Comparison of ENCODE assay signal across 8 cellular contexts in the genomic region with DNA sequence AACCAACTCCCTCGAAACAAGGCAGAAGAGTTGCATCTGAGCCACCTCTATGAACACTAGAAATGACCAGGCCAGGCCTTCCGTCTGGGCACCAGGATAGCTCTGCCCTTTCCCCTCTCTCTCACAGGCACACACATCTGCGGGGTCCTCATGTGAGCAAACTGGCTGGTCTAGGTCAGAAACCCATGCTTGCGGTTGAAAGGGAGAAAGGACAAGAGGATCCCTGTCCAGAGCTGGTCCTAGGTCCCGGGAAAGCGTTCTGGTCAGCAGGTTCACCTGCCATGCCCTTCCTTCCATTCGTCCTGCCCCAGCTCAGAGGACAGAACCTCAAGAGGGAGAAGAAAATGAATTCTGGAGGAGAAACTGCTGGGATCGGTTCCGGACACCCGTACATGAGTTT. TPM values are rescaled to one million over a fixed set of nuclear protein-coding genes. Genes with fewer than 3 reads are reported as not detected.
DNase-seq lines count a peak whose midpoint lies in the region; ATAC-seq and TF ChIP-seq lines count a peak whose summit lies in the region.

No MANE protein-coding gene starts in this region.

- H3K4me1 ChIP-seq in liver (ENCODE audit: control insufficient read depth in 4 of 4, insufficient read depth in 4 of 4, low read length in 3 of 4) (peaks cover 16 to 49% (median 32%) of the 10 kb centered on the region in 4 donors), suprapubic skin (peaks cover 68% of the 10 kb centered on the region)

- DNase-seq in activated CD4-positive, alpha-beta T cell treated with anti-CD3 and anti-CD28 coated beads for 36 hours: no peak
- DNase-seq in activated CD4-positive, alpha-beta T cell treated with anti-CD3 and anti-CD28 coated beads for 48 hours: no peak
- DNase-seq in astrocyte of the spinal cord (ENCODE audit: low read depth, low spot score): no peak
- DNase-seq in suprapubic skin (ENCODE audit: low spot score in 2 of 2): no peak
- no peak for DNase-seq in midbrain (lab: John Stamatoyannopoulos, UW)

- H3K9me3 ChIP-seq in liver (ENCODE audit: control insufficient read depth in 4 of 4, low read length in 3 of 4): no peaks in the 10 kb centered on the region
- H3K9me3 ChIP-seq in suprapubic skin: no peaks in the 10 kb centered on the region

- WGBS in liver: 78% methylated on average over 10 of the region's 10 CpGs
- 83% methylated on average over 10 of the region's 10 CpGs for whole genome bisulfite sequencing in suprapubic skin

- TF ChIP-seq POLR2A in suprapubic skin (IDR thresholded peaks at IDR 0.05) (no peak), GM18505 (IDR thresholded peaks at IDR 0.05; ENCODE audit: borderline replicate concordance, extremely low read depth, insufficient read depth, insufficient read length) (no peak)

- H3K9me3 Mint-ChIP-seq in activated CD4-positive, alpha-beta T cell treated with anti-CD3 and anti-CD28 coated beads for 36 hours (ENCODE audit: low read depth): no peaks in the 10 kb centered on the region

- no peak for TF ChIP-seq CTCF in astrocyte of the spinal cord (IDR thresholded peaks at IDR 0.05; ENCODE audit: low read depth, low read length)
- no peak for TF ChIP-seq CTCF in liver (IDR thresholded peaks at IDR 0.05; ENCODE audit: low read depth, low read length, missing input control)
- no peak for TF ChIP-seq CTCF in suprapubic skin (IDR thresholded peaks at IDR 0.05)

- intact Hi-C loops in activated CD4-positive, alpha-beta T cell treated with anti-CD3 and anti-CD28 coated beads for 36 hours (cut with DNase I, micrococcal nuclease): loop anchor here in 1 of 2 experiments (10.0 kb wide), 1 partner anchor 1567 kb away; the partner anchor contains the start of gene ATP2A3

- H3K4me3 Mint-ChIP-seq in activated CD4-positive, alpha-beta T cell treated with anti-CD3 and anti-CD28 coated beads for 36 hours: peak overlapping the region; percentile 88

- ATAC-seq in activated CD4-positive, alpha-beta T cell treated with anti-CD3 and anti-CD28 coated beads for 36 hours: no peak
- ATAC-seq in HG02610 (IDR thresholded peaks at IDR 0.05; ENCODE audit: unreplicated experiment): no peak
- no peak for ATAC-seq in GM18505 (IDR thresholded peaks at IDR 0.05; ENCODE audit: unreplicated experiment)

- peaks cover 5% of the 10 kb centered on the region for H3K36me3 Mint-ChIP-seq in activated CD4-positive, alpha-beta T cell treated with anti-CD3 and anti-CD28 coated beads for 36 hours (ENCODE audit: low read depth)

- H3K4me3 ChIP-seq in astrocyte of the spinal cord (ENCODE audit: low read depth, low read length) (peak overlapping the region; percentile 23), liver (ENCODE audit: low read depth in 1 of 3, low read length in 3 of 3) (peak overlapping the region in 1 of 3 donors; percentile 90), suprapubic skin (peak overlapping the region; percentile 91)

- no peak overlapping the region for H3K9ac ChIP-seq in liver (ENCODE audit: low read depth in 1 of 2, low read length in 2 of 2)

- H3K27ac Mint-ChIP-seq in activated CD4-positive, alpha-beta T cell treated with anti-CD3 and anti-CD28 coated beads for 36 hours: peak overlapping the region; percentile 71

- H3K27me3 ChIP-seq in liver (ENCODE audit: control insufficient read depth in 4 of 4, insufficient read depth in 4 of 4, low read length in 3 of 4) (no peaks in the 10 kb centered on the region), suprapubic skin (no peaks in the 10 kb centered on the region)

- H3K27ac ChIP-seq in liver (ENCODE audit: low read depth in 1 of 2, low read length in 2 of 2): peak overlapping the region; percentile 100
- peak overlapping the region; percentile 99 for H3K27ac ChIP-seq in suprapubic skin

- H3K4me1 Mint-ChIP-seq in activated CD4-positive, alpha-beta T cell treated with anti-CD3 and anti-CD28 coated beads for 36 hours: peaks cover 39% of the 10 kb centered on the region

- TF ChIP-seq EP300 in suprapubic skin (IDR thresholded peaks at IDR 0.05): no peak

- no peak for TF ChIP-seq RAD21 in liver (IDR thresholded peaks at IDR 0.05)

- CTCF ChIA-PET in activated CD4-positive, alpha-beta T cell treated with anti-CD3 and anti-CD28 coated beads for 36 hours (lab: Charles Lee): interaction anchor here (0.7 to 1.6 kb wide), 3 partner anchors 18 to 95 kb away, joined by 3 to 6 read pairs (median 3); partner anchors contain the start of genes SMG6 and SRR

- H3K36me3 ChIP-seq in liver (ENCODE audit: control insufficient read depth in 4 of 4, insufficient read depth in 3 of 4, low read depth in 1 of 4, low read length in 3 of 4) (no peaks in the 10 kb centered on the region), suprapubic skin (no peaks in the 10 kb centered on the region)

- no peaks in the 10 kb centered on the region for H3K27me3 Mint-ChIP-seq in activated CD4-positive, alpha-beta T cell treated with anti-CD3 and anti-CD28 coated beads for 36 hours

- POLR2A ChIA-PET in activated CD4-positive, alpha-beta T cell treated with anti-CD3 and anti-CD28 coated beads for 36 hours (lab: Charles Lee): interaction anchor here (2.5 kb wide), 1 partner anchor 16 kb away, joined by 10 read pairs; no protein-coding TSS in a partner anchor

- in situ Hi-C loops in astrocyte of the spinal cord (cut with HindIII; ENCODE audit: low sequenced_read_pairs): no loop called here

TF ChIP-seq in liver, 16 proteins besides CTCF, POLR2A, EP300 and RAD21:
- no peak for TF ChIP-seq TAF1 (conservative IDR thresholded peaks at IDR 0.05)
- TF ChIP-seq JUND (IDR thresholded peaks at IDR 0.05): no peak
- TF ChIP-seq EGR1 (IDR thresholded peaks at IDR 0.05; ENCODE audit: low read depth in 2 of 2): no peak
- no peak for TF ChIP-seq YY1 (IDR thresholded peaks at IDR 0.05)
- TF ChIP-seq RXRA (IDR thresholded peaks at IDR 0.05): no peak
- TF ChIP-seq REST (IDR thresholded peaks at IDR 0.05): no peak
- TF ChIP-seq HNF4A (conservative IDR thresholded peaks at IDR 0.05): no peak
- TF ChIP-seq, protein P1, sequence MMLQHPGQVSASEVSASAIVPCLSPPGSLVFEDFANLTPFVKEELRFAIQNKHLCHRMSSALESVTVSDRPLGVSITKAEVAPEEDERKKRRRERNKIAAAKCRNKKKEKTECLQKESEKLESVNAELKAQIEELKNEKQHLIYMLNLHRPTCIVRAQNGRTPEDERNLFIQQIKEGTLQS (IDR thresholded peaks at IDR 0.05): no peak
- no peak for TF ChIP-seq HNF4G (IDR thresholded peaks at IDR 0.05)
- TF ChIP-seq NR2F2 (IDR thresholded peaks at IDR 0.05): no peak
- TF ChIP-seq FOXA2 (IDR thresholded peaks at IDR 0.05): no peak
- TF ChIP-seq, protein P2, sequence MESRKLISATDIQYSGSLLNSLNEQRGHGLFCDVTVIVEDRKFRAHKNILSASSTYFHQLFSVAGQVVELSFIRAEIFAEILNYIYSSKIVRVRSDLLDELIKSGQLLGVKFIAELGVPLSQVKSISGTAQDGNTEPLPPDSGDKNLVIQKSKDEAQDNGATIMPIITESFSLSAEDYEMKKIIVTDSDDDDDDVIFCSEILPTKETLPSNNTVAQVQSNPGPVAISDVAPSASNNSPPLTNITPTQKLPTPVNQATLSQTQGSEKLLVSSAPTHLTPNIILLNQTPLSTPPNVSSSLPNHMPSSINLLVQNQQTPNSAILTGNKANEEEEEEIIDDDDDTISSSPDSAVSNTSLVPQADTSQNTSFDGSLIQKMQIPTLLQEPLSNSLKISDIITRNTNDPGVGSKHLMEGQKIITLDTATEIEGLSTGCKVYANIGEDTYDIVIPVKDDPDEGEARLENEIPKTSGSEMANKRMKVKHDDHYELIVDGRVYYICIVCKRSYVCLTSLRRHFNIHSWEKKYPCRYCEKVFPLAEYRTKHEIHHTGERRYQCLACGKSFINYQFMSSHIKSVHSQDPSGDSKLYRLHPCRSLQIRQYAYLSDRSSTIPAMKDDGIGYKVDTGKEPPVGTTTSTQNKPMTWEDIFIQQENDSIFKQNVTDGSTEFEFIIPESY (IDR thresholded peaks at IDR 0.05): no peak
- TF ChIP-seq SP1 (IDR thresholded peaks at IDR 0.05): no peak
- no peak for TF ChIP-seq GABPA (IDR thresholded peaks at IDR 0.05 in 1 of 2, conservative IDR thresholded peaks at IDR 0.05 in 1 of 2)
- no peak for TF ChIP-seq FOXA1 (IDR thresholded peaks at IDR 0.05)
- TF ChIP-seq, protein P3, sequence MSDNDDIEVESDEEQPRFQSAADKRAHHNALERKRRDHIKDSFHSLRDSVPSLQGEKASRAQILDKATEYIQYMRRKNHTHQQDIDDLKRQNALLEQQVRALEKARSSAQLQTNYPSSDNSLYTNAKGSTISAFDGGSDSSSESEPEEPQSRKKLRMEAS (IDR thresholded peaks at IDR 0.05): no peak
TF ChIP-seq in liver: peak in this region for 0.

RNA-seq across cellular contexts. Expression of gene MNT, which starts 2.7 kb away (rescaled TPM):
- total RNA-seq in activated CD4-positive, alpha-beta T cell treated with anti-CD3 and anti-CD28 coated beads for 36 hours: 10 to 100 TPM; 16.0 to 19.3 TPM
- total RNA-seq in liver (1 to 10 TPM; 2.8 to 5.0 TPM), suprapubic skin (10 to 100 TPM; 20.9 to 50.0 (median 44.1) TPM)
- polyA plus RNA-seq in liver: 1 to 10 TPM; 1.7 to 2.5 TPM
